In the genomic region with DNA sequence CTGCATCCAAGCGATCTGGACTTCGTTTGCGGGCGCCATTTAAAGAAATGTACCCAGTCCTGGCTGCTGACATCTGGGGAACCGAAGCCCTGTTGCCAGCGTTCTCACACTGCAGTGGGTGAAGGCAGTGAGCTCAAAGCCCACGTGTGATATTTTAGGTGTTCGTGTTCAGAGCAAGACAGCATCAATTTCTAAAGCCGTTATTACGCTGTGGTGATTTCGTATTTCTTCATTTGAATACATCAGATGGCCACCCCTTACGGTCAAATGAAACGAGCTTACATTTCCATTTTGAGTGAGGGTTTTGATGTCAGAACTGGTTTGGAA, we compare ENCODE assay signal across 8 cellular contexts.
DNase-seq lines count a peak whose midpoint lies in the region; ATAC-seq and TF ChIP-seq lines count a peak whose summit lies in the region.

No MANE protein-coding gene starts in this region.

- H3K4me1 ChIP-seq in OCI-LY3 (ENCODE audit: low read length) (peaks cover 8% of the 10 kb centered on the region), parathyroid adenoma (no peaks in the 10 kb centered on the region)

- no peaks in the 10 kb centered on the region for H4K20me1 ChIP-seq in OCI-LY3 (ENCODE audit: insufficient read depth, low read length)

- DNase-seq in DMS53 (lab: John Stamatoyannopoulos, UW) = peak; percentile 38
- no peak for DNase-seq in DMS53 treated with DMSO at 0.1 percent for 48 hours (lab: John Stamatoyannopoulos, UW; ENCODE audit: unreplicated experiment)
- no peak for DNase-seq in epithelial cell of esophagus (ENCODE audit: low read depth)
- no peak for DNase-seq in AG08396 (ENCODE audit: low spot score)
- DNase-seq in DMS 273 (lab: John Stamatoyannopoulos, UW; ENCODE audit: unreplicated experiment) = no peak

- H3K79me2 ChIP-seq in OCI-LY3 (ENCODE audit: low read length) (no peaks in the 10 kb centered on the region), parathyroid adenoma (no peaks in the 10 kb centered on the region)

- H3K9ac ChIP-seq in OCI-LY3 (ENCODE audit: low read length) (peak overlapping the region; percentile 74), parathyroid adenoma (peak overlapping the region; percentile 67)

- no peaks in the 10 kb centered on the region for H3K36me3 ChIP-seq in OCI-LY3 (replicated peaks; ENCODE audit: low read depth, low read length)
- no peaks in the 10 kb centered on the region for H3K36me3 ChIP-seq in parathyroid adenoma (ENCODE audit: control insufficient read depth, insufficient read depth, low read length)

- H3K27ac ChIP-seq in OCI-LY3 (ENCODE audit: low read length) (no peak overlapping the region), parathyroid adenoma (peak overlapping the region; percentile 74)

- H3K27me3 ChIP-seq in OCI-LY3 (ENCODE audit: low read depth, low read length) (no peaks in the 10 kb centered on the region), parathyroid adenoma (ENCODE audit: control insufficient read depth, insufficient read depth, low read length) (no peaks in the 10 kb centered on the region)

- H2AFZ ChIP-seq in OCI-LY3 (ENCODE audit: low read depth, low read length) (peak overlapping the region; percentile 76), parathyroid adenoma (peak overlapping the region; percentile 93)

- H3K4me3 ChIP-seq in OCI-LY3 (ENCODE audit: low read length) = peak overlapping the region; percentile 83
- H3K4me3 ChIP-seq in epithelial cell of esophagus (ENCODE audit: low read length) = peak overlapping the region; percentile 58
- peak overlapping the region; percentile 68 for H3K4me3 ChIP-seq in parathyroid adenoma (ENCODE audit: low read depth, low read length)

- no peak for ATAC-seq in HG02840 (IDR thresholded peaks at IDR 0.05; ENCODE audit: low FRiP score, unreplicated experiment)

- H3K4me2 ChIP-seq in OCI-LY3 (ENCODE audit: low read length) (peak overlapping the region; percentile 84), parathyroid adenoma (ENCODE audit: low read length) (peak overlapping the region; percentile 89)

- no peaks in the 10 kb centered on the region for H3K9me3 ChIP-seq in OCI-LY3 (ENCODE audit: insufficient read depth, low read length)
- no peaks in the 10 kb centered on the region for H3K9me3 ChIP-seq in parathyroid adenoma (ENCODE audit: control insufficient read depth, low read length)

- TF ChIP-seq CTCF in OCI-LY3 (IDR thresholded peaks at IDR 0.05; ENCODE audit: low read depth, low read length) (no peak), epithelial cell of esophagus (IDR thresholded peaks at IDR 0.05; ENCODE audit: insufficient read depth, low read depth, low read length, missing control alignments) (no peak), parathyroid adenoma (IDR thresholded peaks at IDR 0.05) (no peak)
